ENCODE assay signal across 18 cellular contexts in the genomic region with DNA sequence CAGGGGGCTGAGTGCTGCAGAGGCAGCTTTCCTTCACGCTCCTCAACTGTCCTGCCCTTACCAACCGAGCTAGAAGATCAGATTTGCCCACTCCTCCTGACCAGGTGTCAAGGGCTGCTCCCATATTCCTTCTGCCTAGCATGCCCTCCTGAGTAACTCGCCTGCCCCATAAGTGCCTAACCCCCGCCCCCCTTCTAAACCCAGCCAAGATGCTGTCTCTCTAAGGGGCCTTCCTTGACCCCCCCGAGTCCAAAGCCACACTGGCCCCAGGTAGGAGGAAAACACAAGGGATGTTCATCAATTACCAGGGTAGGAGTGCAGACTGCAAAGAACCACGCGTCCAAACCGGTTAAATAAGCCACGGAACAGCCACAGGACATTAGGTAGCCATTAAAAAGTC. TPM values are rescaled to one million over a fixed set of nuclear protein-coding genes. Genes with fewer than 3 reads are reported as not detected.
DNase-seq lines count a peak whose midpoint lies in the region; TF ChIP-seq lines count a peak whose summit lies in the region.
"Had no signal": no experiment of that assay in that cellular context is flagged by ENCODE, and none has a peak within 500 bp of the region (broad histone marks: within the 10 kb centered on the region; RNA-seq: fewer than 3 reads in every experiment).

No MANE protein-coding gene starts in this region.

- TF ChIP-seq CTCF in CD14-positive monocyte (IDR thresholded peaks at IDR 0.05) (no peak), DOHH2 (IDR thresholded peaks at IDR 0.05; ENCODE audit: low read depth, low read length, poor library complexity, severe bottlenecking) (no peak), osteoblast (IDR thresholded peaks at IDR 0.05; ENCODE audit: extremely low read depth, low read depth, low read length) (no peak), uterus (IDR thresholded peaks at IDR 0.05) (no peak)

- no peak for TF ChIP-seq POLR2A in uterus (IDR thresholded peaks at IDR 0.05)

- H3K9me3 ChIP-seq in DOHH2 (ENCODE audit: control insufficient read depth, insufficient read depth, low read length) (no peaks in the 10 kb centered on the region), osteoblast (ENCODE audit: low read depth, low read length) (no peaks in the 10 kb centered on the region), uterus (no peaks in the 10 kb centered on the region)
- H3K9me3 ChIP-seq: mucosa of descending colon, tibial artery had no signal

- H3K36me3 ChIP-seq in DOHH2 (ENCODE audit: control insufficient read depth, low read length), result peaks cover 93% of the 10 kb centered on the region
- H3K36me3 ChIP-seq in osteoblast (ENCODE audit: insufficient read depth, low read length), result no peaks in the 10 kb centered on the region
- no peaks in the 10 kb centered on the region for H3K36me3 ChIP-seq in uterus
- H3K36me3 ChIP-seq: tibial artery had no signal

- H3K4me1 ChIP-seq in DOHH2 (ENCODE audit: control insufficient read depth, low read length) (peaks cover 85% of the 10 kb centered on the region), osteoblast (ENCODE audit: insufficient read depth, low read length) (peaks cover 8% of the 10 kb centered on the region), uterus (no peaks in the 10 kb centered on the region)

- H3K9me3 Mint-ChIP-seq in CD14-positive monocyte, result peaks cover 0 to 2% (median 0%) of the 10 kb centered on the region in 7 donors
- H3K9me3 Mint-ChIP-seq in activated naive CD8-positive, alpha-beta T cell treated with anti-CD3 and anti-CD28 coated beads for 36 hours, result no peaks in the 10 kb centered on the region
- H3K9me3 Mint-ChIP-seq: activated CD4-positive, alpha-beta T cell treated with anti-CD3 and anti-CD28 coated beads, Interleukin-2, amount 10 ng/mL, durations not matched to agents 7 days and 5 days had no signal

- H3K4me3 Mint-ChIP-seq in CD14-positive monocyte, result no peak overlapping the region
- peak overlapping the region; percentile 35 for H3K4me3 Mint-ChIP-seq in activated naive CD8-positive, alpha-beta T cell treated with anti-CD3 and anti-CD28 coated beads for 36 hours
- H3K4me3 Mint-ChIP-seq: activated CD4-positive, alpha-beta T cell treated with anti-CD3 and anti-CD28 coated beads, Interleukin-2, amount 10 ng/mL, durations not matched to agents 7 days and 5 days had no signal

- H3K27me3 ChIP-seq in DOHH2 (ENCODE audit: control insufficient read depth, low read length) (no peaks in the 10 kb centered on the region), osteoblast (ENCODE audit: insufficient read depth, low read length) (no peaks in the 10 kb centered on the region), uterus (no peaks in the 10 kb centered on the region)
- H3K27me3 ChIP-seq: tibial artery had no signal

- H3K4me2 ChIP-seq in DOHH2 (ENCODE audit: low read length) (peak overlapping the region; percentile 95), osteoblast (ENCODE audit: insufficient read depth, low read length) (no peak overlapping the region)

- H3K27ac Mint-ChIP-seq in CD14-positive monocyte, result peak overlapping the region in 5 of 7 donors; percentile 32 to 75 (median 74)
- peak overlapping the region; percentile 70 for H3K27ac Mint-ChIP-seq in activated naive CD8-positive, alpha-beta T cell treated with anti-CD3 and anti-CD28 coated beads for 36 hours

- intact Hi-C loops in CD14-positive monocyte (cut with micrococcal nuclease), result loop anchor here in 1 of 2 donors (5.0 kb wide), 1 partner anchor 33 kb away; a partner anchor contains a TSS
- intact Hi-C loops in uterus (cut with DNase I; ENCODE audit: low total_unique reads), result no loop called here

- no peaks in the 10 kb centered on the region for H3K9me2 ChIP-seq in DOHH2 (replicated peaks; ENCODE audit: control insufficient read depth, low read length)

- peaks cover 86% of the 10 kb centered on the region for H3K4me1 Mint-ChIP-seq in CD14-positive monocyte
- H3K4me1 Mint-ChIP-seq in activated naive CD8-positive, alpha-beta T cell treated with anti-CD3 and anti-CD28 coated beads for 36 hours, result peaks cover 84% of the 10 kb centered on the region

- H3K36me3 Mint-ChIP-seq in CD14-positive monocyte, result peaks cover 58 to 68% of the 10 kb centered on the region in 2 donors
- H3K36me3 Mint-ChIP-seq in activated naive CD8-positive, alpha-beta T cell treated with anti-CD3 and anti-CD28 coated beads for 36 hours, result peaks cover 64% of the 10 kb centered on the region

- H4K20me1 ChIP-seq in DOHH2 (ENCODE audit: control insufficient read depth, insufficient read depth, low read depth, low read length) (no peaks in the 10 kb centered on the region; the same call in 1 of the 2 replicates), osteoblast (ENCODE audit: insufficient read depth, low read length) (no peaks in the 10 kb centered on the region)

- H3K79me2 ChIP-seq in DOHH2 (ENCODE audit: control insufficient read depth, low read length) (peaks cover 91% of the 10 kb centered on the region), osteoblast (ENCODE audit: insufficient read depth, low read length) (no peaks in the 10 kb centered on the region)

- DNase-seq in CD14-positive monocyte (ENCODE audit: low spot score) (no peak), osteoblast (ENCODE audit: insufficient read length, low spot score, missing footprints) (peak; percentile 13), mesenteric fat pad (ENCODE audit: low spot score) (no peak), A172 (ENCODE audit: low spot score) (no peak), AG20443 (ENCODE audit: low spot score) (no peak), uterus (no peak)
- DNase-seq in activated naive CD8-positive, alpha-beta T cell treated with anti-CD3 and anti-CD28 coated beads for 36 hours, result no peak
- DNase-seq: activated CD4-positive, alpha-beta T cell treated with anti-CD3 and anti-CD28 coated beads, Interleukin-2, amount 10 ng/mL, durations not matched to agents 7 days and 5 days; AML-193; DMS53; IMR-90; mucosa of descending colon; MV-4-11; NCI-H748 treated with DMSO at 0.1 percent for 48 hours; stimulated activated CD4-positive, alpha-beta T cell treated with anti-CD3 and anti-CD28 coated beads, Interleukin-4, amount 100 ng/mL, for 24 hours; tibial artery had no signal

- H3K4me3 ChIP-seq in DOHH2 (ENCODE audit: low read length) (peak overlapping the region; percentile 95), osteoblast (ENCODE audit: insufficient read depth, low read length) (no peak overlapping the region), uterus (no peak overlapping the region)
- H3K4me3 ChIP-seq: mucosa of descending colon, SK-N-MC, tibial artery had no signal

- H3F3A ChIP-seq in DOHH2 (ENCODE audit: control insufficient read depth, insufficient read depth), result peaks cover 53% of the 10 kb centered on the region

- H3K27me3 Mint-ChIP-seq in CD14-positive monocyte (ENCODE audit: low read depth in 3 of 3), result peaks cover 0 to 1% (median 0%) of the 10 kb centered on the region in 3 donors
- no peaks in the 10 kb centered on the region for H3K27me3 Mint-ChIP-seq in activated naive CD8-positive, alpha-beta T cell treated with anti-CD3 and anti-CD28 coated beads for 36 hours
- H3K27me3 Mint-ChIP-seq: activated CD4-positive, alpha-beta T cell treated with anti-CD3 and anti-CD28 coated beads, Interleukin-2, amount 10 ng/mL, durations not matched to agents 7 days and 5 days had no signal

- no peak overlapping the region for H2AFZ ChIP-seq in osteoblast (ENCODE audit: low read length)

- H3K27ac ChIP-seq in DOHH2 (ENCODE audit: low read depth, low read length) (peak overlapping the region; percentile 98), osteoblast (ENCODE audit: low read depth, low read length) (no peak overlapping the region), uterus (no peak overlapping the region)
- H3K27ac ChIP-seq: SK-N-MC, tibial artery had no signal

RNA-seq across cellular contexts. Expression of a gene that starts 4.8 kb away (rescaled TPM):
- polyA plus RNA-seq in CD14-positive monocyte, result 10 to 100 TPM; 68.4 to 84.1 TPM
- 10 to 100 TPM; 27.5 to 29.6 TPM for total RNA-seq in activated naive CD8-positive, alpha-beta T cell treated with anti-CD3 and anti-CD28 coated beads for 36 hours
- total RNA-seq in osteoblast (10.5 and 10.9 TPM in 2 replicates), mesenteric fat pad (184 TPM), uterus (10 to 100 TPM; 19.5 to 76.2 (median 40.6) TPM)
- total RNA-seq in A172 (2014; rRNA removed; shearing (Covaris generic)), result 3.3 and 3.7 TPM in 2 replicates

RNA-seq across cellular contexts. Expression of a gene that starts 33.8 kb away (rescaled TPM):
- polyA plus RNA-seq in CD14-positive monocyte, result 10 to 100 TPM; 28.0 to 57.9 TPM
- 10 to 100 TPM; 18.0 to 18.8 TPM for total RNA-seq in activated naive CD8-positive, alpha-beta T cell treated with anti-CD3 and anti-CD28 coated beads for 36 hours
- total RNA-seq in osteoblast, result 35.5 and 42.1 TPM in 2 replicates
- total RNA-seq in mesenteric fat pad, result 38.7 TPM
- total RNA-seq in A172 (2014; rRNA removed; shearing (Covaris generic)), result 30.2 and 34.2 TPM in 2 replicates
- total RNA-seq in uterus, result 10 to 100 TPM; 14.7 to 33.8 (median 23.8) TPM
